ENCODE assay signal across 2 cellular contexts in the genomic region with DNA sequence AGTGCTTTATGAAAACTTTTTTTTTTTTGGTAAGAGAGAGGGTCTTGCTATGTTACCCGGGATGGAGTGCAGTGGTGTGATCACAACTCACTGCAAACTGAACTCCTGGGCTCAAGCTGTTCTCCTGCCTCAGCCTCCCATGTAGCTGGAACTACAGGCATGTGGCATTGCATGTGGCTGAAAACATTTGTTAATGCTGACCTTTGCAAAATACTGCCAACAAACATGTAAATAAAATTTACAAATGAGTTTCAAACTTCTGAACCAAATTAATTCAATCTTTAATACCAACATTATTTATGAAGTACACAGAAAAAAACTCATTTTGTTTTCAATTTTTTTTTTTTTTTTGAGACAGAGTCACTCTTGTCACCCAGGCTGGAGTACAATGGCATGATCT.
TF ChIP-seq lines count a peak whose summit lies in the region.

No MANE protein-coding gene starts in this region.

TF ChIP-seq in HepG2, 621 proteins besides CTCF, POLR2A, EP300 and RAD21:
- TF ChIP-seq MAFF (IDR thresholded peaks at IDR 0.05; ENCODE audit: low read depth, low read length) (peak; percentile 95), MAFK (conservative IDR thresholded peaks at IDR 0.05 in 1 of 2, IDR thresholded peaks at IDR 0.05 in 1 of 2; ENCODE audit: low read length in 2 of 2) (peak; percentile 93 to 98)
- TF ChIP-seq, protein P1, sequence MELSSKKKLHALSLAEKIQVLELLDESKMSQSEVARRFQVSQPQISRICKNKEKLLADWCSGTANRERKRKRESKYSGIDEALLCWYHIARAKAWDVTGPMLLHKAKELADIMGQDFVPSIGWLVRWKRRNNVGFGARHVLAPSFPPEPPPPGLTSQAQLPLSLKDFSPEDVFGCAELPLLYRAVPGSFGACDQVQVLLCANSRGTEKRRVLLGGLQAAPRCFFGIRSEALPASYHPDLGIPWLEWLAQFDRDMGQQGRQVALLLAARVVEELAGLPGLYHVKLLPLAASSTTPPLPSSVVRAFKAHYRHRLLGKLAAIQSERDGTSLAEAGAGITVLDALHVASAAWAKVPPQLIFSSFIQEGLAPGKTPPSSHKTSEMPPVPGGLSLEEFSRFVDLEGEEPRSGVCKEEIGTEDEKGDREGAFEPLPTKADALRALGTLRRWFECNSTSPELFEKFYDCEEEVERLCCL (CRISPR knock-in tag; IDR thresholded peaks at IDR 0.05; ENCODE audit: borderline replicate concordance), result no peak
- TF ChIP-seq, protein P2, sequence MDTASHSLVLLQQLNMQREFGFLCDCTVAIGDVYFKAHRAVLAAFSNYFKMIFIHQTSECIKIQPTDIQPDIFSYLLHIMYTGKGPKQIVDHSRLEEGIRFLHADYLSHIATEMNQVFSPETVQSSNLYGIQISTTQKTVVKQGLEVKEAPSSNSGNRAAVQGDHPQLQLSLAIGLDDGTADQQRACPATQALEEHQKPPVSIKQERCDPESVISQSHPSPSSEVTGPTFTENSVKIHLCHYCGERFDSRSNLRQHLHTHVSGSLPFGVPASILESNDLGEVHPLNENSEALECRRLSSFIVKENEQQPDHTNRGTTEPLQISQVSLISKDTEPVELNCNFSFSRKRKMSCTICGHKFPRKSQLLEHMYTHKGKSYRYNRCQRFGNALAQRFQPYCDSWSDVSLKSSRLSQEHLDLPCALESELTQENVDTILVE (CRISPR knock-in tag; IDR thresholded peaks at IDR 0.05), result no peak

TF ChIP-seq in K562, 482 proteins besides CTCF, POLR2A, EP300 and RAD21:
- TF ChIP-seq PHF8 (IDR thresholded peaks at IDR 0.05; ENCODE audit: borderline replicate concordance, low read length) (no peak), ZKSCAN1 (IDR thresholded peaks at IDR 0.05; ENCODE audit: low read depth, low read length) (no peak), ZNF79 (CRISPR knock-in tag; IDR thresholded peaks at IDR 0.05; ENCODE audit: low read depth) (no peak), ZNF699 (CRISPR knock-in tag; IDR thresholded peaks at IDR 0.05; ENCODE audit: insufficient replicate concordance) (no peak), MAFF (IDR thresholded peaks at IDR 0.05; ENCODE audit: low read length) (peak; percentile 84), C11orf30 (IDR thresholded peaks at IDR 0.05; ENCODE audit: low read depth) (peak; percentile 59; the same call in 1 of the 2 replicates), BHLHE40 (IDR thresholded peaks at IDR 0.05; ENCODE audit: low read length) (no peak), ZNF316 (IDR thresholded peaks at IDR 0.05) (peak; percentile 85), ZNF644 (tag; IDR thresholded peaks at IDR 0.05; ENCODE audit: low read depth) (no peak), CXXC5 (CRISPR knock-in tag; IDR thresholded peaks at IDR 0.05) (no peak), HNRNPH1 (optimal IDR thresholded peaks at IDR 0.05; ENCODE audit: low read depth, low read length) (no peak), MAFG (tag; conservative IDR thresholded peaks at IDR 0.05) (peak; percentile 53; the same call in 1 of the 2 replicates), MAFK (IDR thresholded peaks at IDR 0.05; ENCODE audit: low read length) (peak; percentile 82), POLR2B (IDR thresholded peaks at IDR 0.05; ENCODE audit: low read depth, partially characterized antibody) (no peak), SRSF3 (IDR thresholded peaks at IDR 0.05; ENCODE audit: insufficient read depth, low read length) (no peak), SIN3B (IDR thresholded peaks at IDR 0.05; ENCODE audit: low read depth) (no peak)
- TF ChIP-seq, protein P3, sequence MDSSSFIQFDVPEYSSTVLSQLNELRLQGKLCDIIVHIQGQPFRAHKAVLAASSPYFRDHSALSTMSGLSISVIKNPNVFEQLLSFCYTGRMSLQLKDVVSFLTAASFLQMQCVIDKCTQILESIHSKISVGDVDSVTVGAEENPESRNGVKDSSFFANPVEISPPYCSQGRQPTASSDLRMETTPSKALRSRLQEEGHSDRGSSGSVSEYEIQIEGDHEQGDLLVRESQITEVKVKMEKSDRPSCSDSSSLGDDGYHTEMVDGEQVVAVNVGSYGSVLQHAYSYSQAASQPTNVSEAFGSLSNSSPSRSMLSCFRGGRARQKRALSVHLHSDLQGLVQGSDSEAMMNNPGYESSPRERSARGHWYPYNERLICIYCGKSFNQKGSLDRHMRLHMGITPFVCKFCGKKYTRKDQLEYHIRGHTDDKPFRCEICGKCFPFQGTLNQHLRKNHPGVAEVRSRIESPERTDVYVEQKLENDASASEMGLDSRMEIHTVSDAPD (CRISPR knock-in tag; IDR thresholded peaks at IDR 0.05), result no peak
- TF ChIP-seq, protein P4, sequence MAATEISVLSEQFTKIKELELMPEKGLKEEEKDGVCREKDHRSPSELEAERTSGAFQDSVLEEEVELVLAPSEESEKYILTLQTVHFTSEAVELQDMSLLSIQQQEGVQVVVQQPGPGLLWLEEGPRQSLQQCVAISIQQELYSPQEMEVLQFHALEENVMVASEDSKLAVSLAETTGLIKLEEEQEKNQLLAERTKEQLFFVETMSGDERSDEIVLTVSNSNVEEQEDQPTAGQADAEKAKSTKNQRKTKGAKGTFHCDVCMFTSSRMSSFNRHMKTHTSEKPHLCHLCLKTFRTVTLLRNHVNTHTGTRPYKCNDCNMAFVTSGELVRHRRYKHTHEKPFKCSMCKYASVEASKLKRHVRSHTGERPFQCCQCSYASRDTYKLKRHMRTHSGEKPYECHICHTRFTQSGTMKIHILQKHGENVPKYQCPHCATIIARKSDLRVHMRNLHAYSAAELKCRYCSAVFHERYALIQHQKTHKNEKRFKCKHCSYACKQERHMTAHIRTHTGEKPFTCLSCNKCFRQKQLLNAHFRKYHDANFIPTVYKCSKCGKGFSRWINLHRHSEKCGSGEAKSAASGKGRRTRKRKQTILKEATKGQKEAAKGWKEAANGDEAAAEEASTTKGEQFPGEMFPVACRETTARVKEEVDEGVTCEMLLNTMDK (IDR thresholded peaks at IDR 0.05; ENCODE audit: borderline replicate concordance, insufficient read depth, low read depth, low read length, poor library complexity, severe bottlenecking), result no peak
- TF ChIP-seq, protein P5, sequence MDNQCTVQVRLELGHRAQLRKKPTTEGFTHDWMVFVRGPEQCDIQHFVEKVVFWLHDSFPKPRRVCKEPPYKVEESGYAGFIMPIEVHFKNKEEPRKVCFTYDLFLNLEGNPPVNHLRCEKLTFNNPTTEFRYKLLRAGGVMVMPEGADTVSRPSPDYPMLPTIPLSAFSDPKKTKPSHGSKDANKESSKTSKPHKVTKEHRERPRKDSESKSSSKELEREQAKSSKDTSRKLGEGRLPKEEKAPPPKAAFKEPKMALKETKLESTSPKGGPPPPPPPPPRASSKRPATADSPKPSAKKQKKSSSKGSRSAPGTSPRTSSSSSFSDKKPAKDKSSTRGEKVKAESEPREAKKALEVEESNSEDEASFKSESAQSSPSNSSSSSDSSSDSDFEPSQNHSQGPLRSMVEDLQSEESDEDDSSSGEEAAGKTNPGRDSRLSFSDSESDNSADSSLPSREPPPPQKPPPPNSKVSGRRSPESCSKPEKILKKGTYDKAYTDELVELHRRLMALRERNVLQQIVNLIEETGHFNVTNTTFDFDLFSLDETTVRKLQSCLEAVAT (IDR thresholded peaks at IDR 0.05), result no peak
